Comparison of ENCODE assay signal across 18 cellular contexts in genomic region chr2:201956361-201956760, GRCh38.
"Had no signal": no experiment of that assay in that cellular context is flagged by ENCODE, and none has a peak within 500 bp of the region (broad histone marks: within the 10 kb centered on the region; RNA-seq: fewer than 3 reads in every experiment).

No MANE protein-coding gene starts in this region.

- H3K27me3 ChIP-seq: adrenal gland, sigmoid colon had no signal

- FAIRE-seq: astrocyte had no signal

- H3K4me3 Mint-ChIP-seq: effector memory CD8-positive, alpha-beta T cell; memory B cell; naive thymus-derived CD4-positive, alpha-beta T cell; type B pancreatic cell had no signal

- H3K27ac ChIP-seq: adrenal gland, WERI-Rb-1 had no signal

- H3K36me3 ChIP-seq: adrenal gland, sigmoid colon, WERI-Rb-1 had no signal

- DNase-seq: activated CD4-positive, alpha-beta T cell treated with anti-CD3 and anti-CD28 coated beads, Interleukin-2, amount 50 U/mL, for 4 hours; activated gamma-delta T cell; adrenal gland; effector memory CD8-positive, alpha-beta T cell; left ventricle myocardium superior; mucosa of descending colon; naive thymus-derived CD4-positive, alpha-beta T cell; stimulated activated CD4-positive, alpha-beta T cell treated with anti-CD3 and anti-CD28 coated beads, Interleukin-12 subunit alpha, Interleukin-12 subunit beta, amount 100 ng/mL, for 4 hours; stimulated activated CD4-positive, alpha-beta T cell treated with anti-CD3 and anti-CD28 coated beads, Interleukin-1b, Interleukin-23, amount 100 ng/mL, for 48 hours; stimulated activated CD8-positive, alpha-beta memory T cell treated with anti-CD3 and anti-CD28 coated beads, Interleukin-4, amount 100 ng/mL, for 48 hours; stimulated activated naive CD8-positive, alpha-beta T cell treated with anti-CD3 and anti-CD28 coated beads, Interleukin-15, Interleukin-2, amounts not matched to agents 100 U/mL and 50 U/mL, for 24 hours; T-helper 2 cell; WERI-Rb-1 had no signal

- ATAC-seq: effector memory CD8-positive, alpha-beta T cell; mucosa of descending colon; naive thymus-derived CD4-positive, alpha-beta T cell had no signal

- H3K4me3 ChIP-seq: adrenal gland, mucosa of descending colon, sigmoid colon had no signal

- H3K36me3 Mint-ChIP-seq: activated naive CD4-positive, alpha-beta T cell treated with anti-CD3 and anti-CD28 coated beads, Interleukin-2, amount 50 U/mL, for 72 hours; memory B cell; naive thymus-derived CD4-positive, alpha-beta T cell; type B pancreatic cell had no signal

- H3K4me1 ChIP-seq: adrenal gland, sigmoid colon had no signal

- H3K9me3 ChIP-seq: adrenal gland, mucosa of descending colon, sigmoid colon had no signal

- H3K27ac Mint-ChIP-seq: activated naive CD4-positive, alpha-beta T cell treated with anti-CD3 and anti-CD28 coated beads, Interleukin-2, amount 50 U/mL, for 72 hours; effector memory CD8-positive, alpha-beta T cell; memory B cell; naive thymus-derived CD4-positive, alpha-beta T cell; type B pancreatic cell had no signal

- H3K9me3 Mint-ChIP-seq: activated naive CD4-positive, alpha-beta T cell treated with anti-CD3 and anti-CD28 coated beads, Interleukin-2, amount 50 U/mL, for 72 hours; effector memory CD8-positive, alpha-beta T cell; memory B cell; naive thymus-derived CD4-positive, alpha-beta T cell; type B pancreatic cell had no signal
